8 cellular contexts compared by ENCODE assay signal in the genomic region with DNA sequence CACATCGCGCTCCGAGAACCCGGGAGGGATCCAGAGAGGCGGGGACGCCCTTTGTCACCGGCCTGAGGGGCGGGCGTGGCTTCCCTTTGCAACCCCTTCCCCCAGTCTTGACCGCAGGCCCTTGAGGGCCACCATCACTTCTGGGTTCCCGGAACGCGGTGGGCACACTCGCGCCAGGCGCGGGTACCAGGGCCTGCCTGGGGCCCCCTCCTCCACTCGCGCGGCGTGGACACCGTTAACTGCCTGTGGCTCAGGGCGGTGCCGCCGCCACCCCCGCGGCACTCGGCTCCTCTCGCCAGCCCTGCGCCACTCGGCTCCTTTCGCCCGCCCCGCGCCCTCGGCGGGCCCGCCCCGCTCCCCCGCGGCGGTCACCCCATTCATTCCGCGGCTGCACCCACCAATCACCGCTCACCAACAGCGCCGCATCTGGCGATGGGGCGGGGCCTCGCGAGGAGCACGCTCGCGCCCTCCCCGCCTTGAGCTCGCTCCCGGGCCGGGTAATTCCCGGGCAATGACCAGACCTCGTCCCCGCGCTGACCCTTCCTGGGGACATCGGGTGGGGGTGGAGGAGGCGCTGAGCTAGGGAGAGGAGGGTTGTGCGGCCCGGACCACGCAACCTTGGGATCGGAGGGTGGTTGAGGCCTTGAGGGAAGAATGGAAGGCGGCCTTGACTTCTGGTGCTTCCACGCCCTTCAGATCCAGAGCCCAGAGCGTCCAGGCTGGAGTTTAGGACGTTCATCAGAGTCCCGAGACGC. TPM values are rescaled to one million over a fixed set of nuclear protein-coding genes. Genes with fewer than 3 reads are reported as not detected.
A peak's percentile ranks its signal among the peaks of the same experiment; 100 is the strongest.
DNase-seq lines count a peak whose midpoint lies in the region; ATAC-seq and TF ChIP-seq lines count a peak whose summit lies in the region.

No MANE protein-coding gene starts in this region.

- H3K27ac Mint-ChIP-seq in activated naive CD8-positive, alpha-beta T cell treated with anti-CD3 and anti-CD28 coated beads, Interleukin-2, amount 10 ng/mL, durations not matched to agents 7 days and 5 days: peak overlapping the region; percentile 98
- peak overlapping the region; percentile 97 for H3K27ac Mint-ChIP-seq in osteocyte (ENCODE audit: unreplicated experiment)

- CTCF ChIA-PET in GM10248 (lab: Yijun Ruan, JAX): interaction anchor here (0.9 to 1.9 kb wide), 3 partner anchors 11 to 19 kb away, joined by 3 to 4 read pairs (median 3); a partner anchor contains a TSS

- H3K36me3 ChIP-seq in thoracic aorta: no peaks in the 10 kb centered on the region

- DNase-seq in GM10248 (ENCODE audit: extremely low spot score): peak; percentile 98
- DNase-seq in NCI-H1092 treated with DMSO at 0.1 percent for 48 hours (lab: John Stamatoyannopoulos, UW): peak; percentile 85
- peak; percentile 86 for DNase-seq in SKM-1 (lab: John Stamatoyannopoulos, UW; ENCODE audit: unreplicated experiment)
- DNase-seq in activated naive CD8-positive, alpha-beta T cell treated with anti-CD3 and anti-CD28 coated beads, Interleukin-2, amount 10 ng/mL, durations not matched to agents 7 days and 5 days: peak; percentile 95
- DNase-seq in head of caudate nucleus: peak; percentile 93 to 99 (median 98)
- peak; percentile 98 for DNase-seq in osteocyte (ENCODE audit: extremely low spot score, unreplicated experiment)
- DNase-seq in thoracic aorta (ENCODE audit: low spot score): peak; percentile 81

- ATAC-seq in HG02571 (IDR thresholded peaks at IDR 0.05; ENCODE audit: unreplicated experiment) (peak; percentile 94), thoracic aorta (ENCODE audit: insufficient number of reproducible peaks, low FRiP score, low read depth) (peak; percentile 92)
- peak; percentile 96 for ATAC-seq in activated naive CD8-positive, alpha-beta T cell treated with anti-CD3 and anti-CD28 coated beads, Interleukin-2, amount 10 ng/mL, durations not matched to agents 7 days and 5 days (ENCODE audit: low read depth)

- H3K27ac ChIP-seq in thoracic aorta: peak overlapping the region; percentile 73 to 87

- POLR2A ChIA-PET in GM10248 (lab: Yijun Ruan, JAX): interaction anchor here (0.6 to 0.9 kb wide), 3 partner anchors 11 to 22 kb away, joined by 3 to 4 read pairs (median 3); no protein-coding TSS in a partner anchor
- POLR2A ChIA-PET in activated naive CD8-positive, alpha-beta T cell treated with anti-CD3 and anti-CD28 coated beads, Interleukin-2, amount 10 ng/mL, durations not matched to agents 7 days and 5 days (lab: Charles Lee): interaction anchor here (0.6 to 2.4 kb wide), 16 partner anchors 9 to 1074 kb away, joined by 3 to 71 read pairs (median 4); a partner anchor contains a TSS

- no peaks in the 10 kb centered on the region for H3K9me3 Mint-ChIP-seq in activated naive CD8-positive, alpha-beta T cell treated with anti-CD3 and anti-CD28 coated beads, Interleukin-2, amount 10 ng/mL, durations not matched to agents 7 days and 5 days
- no peaks in the 10 kb centered on the region for H3K9me3 Mint-ChIP-seq in osteocyte (ENCODE audit: unreplicated experiment)

- intact Hi-C loops in head of caudate nucleus (cut with DNase I): loop anchor here (10.0 kb wide), 1 partner anchor 184 kb away; no protein-coding TSS in a partner anchor

- H3K36me3 Mint-ChIP-seq in activated naive CD8-positive, alpha-beta T cell treated with anti-CD3 and anti-CD28 coated beads, Interleukin-2, amount 10 ng/mL, durations not matched to agents 7 days and 5 days: no peaks in the 10 kb centered on the region
- no peaks in the 10 kb centered on the region for H3K36me3 Mint-ChIP-seq in osteocyte (ENCODE audit: unreplicated experiment)

- no peaks in the 10 kb centered on the region for H3K9me3 ChIP-seq in thoracic aorta

- H3K27me3 ChIP-seq in thoracic aorta (replicated peaks; ENCODE audit: insufficient read depth): no peaks in the 10 kb centered on the region

- H3K4me1 Mint-ChIP-seq in activated naive CD8-positive, alpha-beta T cell treated with anti-CD3 and anti-CD28 coated beads, Interleukin-2, amount 10 ng/mL, durations not matched to agents 7 days and 5 days: peaks cover 30% of the 10 kb centered on the region
- H3K4me1 Mint-ChIP-seq in osteocyte (ENCODE audit: unreplicated experiment): peaks cover 16% of the 10 kb centered on the region

- peaks cover 0 to 5% of the 10 kb centered on the region in 2 donors for H3K4me1 ChIP-seq in thoracic aorta (ENCODE audit: control insufficient read depth in 1 of 2, low read depth in 2 of 2)

- H3K4me3 Mint-ChIP-seq in activated naive CD8-positive, alpha-beta T cell treated with anti-CD3 and anti-CD28 coated beads, Interleukin-2, amount 10 ng/mL, durations not matched to agents 7 days and 5 days: peak overlapping the region; percentile 91
- peak overlapping the region; percentile 87 for H3K4me3 Mint-ChIP-seq in osteocyte (ENCODE audit: unreplicated experiment)

- H3K4me3 ChIP-seq in thoracic aorta: peak overlapping the region; percentile 78

- peaks cover 2% of the 10 kb centered on the region for H3K27me3 Mint-ChIP-seq in activated naive CD8-positive, alpha-beta T cell treated with anti-CD3 and anti-CD28 coated beads, Interleukin-2, amount 10 ng/mL, durations not matched to agents 7 days and 5 days
- peaks cover 4% of the 10 kb centered on the region for H3K27me3 Mint-ChIP-seq in osteocyte (ENCODE audit: unreplicated experiment)

- TF ChIP-seq CTCF in GM10248 (IDR thresholded peaks at IDR 0.05; ENCODE audit: control extremely low read depth, extremely low read depth, low read depth, missing control alignments) (no peak), osteocyte (IDR thresholded peaks at IDR 0.05) (no peak), thoracic aorta (IDR thresholded peaks at IDR 0.05) (no peak)

RNA-seq across cellular contexts. Expression of a gene that starts 10.5 kb away (rescaled TPM):
- total RNA-seq in activated naive CD8-positive, alpha-beta T cell treated with anti-CD3 and anti-CD28 coated beads, Interleukin-2, amount 10 ng/mL, durations not matched to agents 7 days and 5 days: 100 to 1,000 TPM; 101 to 110 TPM
- total RNA-seq in osteocyte (88.8 and 89.4 TPM in 2 replicates), thoracic aorta (10 to 100 TPM; 61.1 to 86.8 TPM)

Comparison
In these comparisons a context has a peak if more than half of its experiments do, and no peak if none do; other contexts are left out.
1. Peak in every context shown above with its lines: DNase-seq, ATAC-seq, H3K4me3 ChIP-seq and H3K27ac ChIP-seq.